In genomic region chr3:12966847-12967750, GRCh38 we compare ENCODE assay signal across 8 cellular contexts.
DNase-seq lines count a peak whose midpoint lies in the region; ATAC-seq and TF ChIP-seq lines count a peak whose summit lies in the region.

No MANE protein-coding gene starts in this region.

- 2% methylated on average over 62 to 75 of the region's 75 CpGs for WGBS in heart right ventricle, 2 donors

- H3K4me1 ChIP-seq in heart right ventricle: peaks cover 41 to 85% (median 77%) of the 10 kb centered on the region in 9 donors

- H3K27ac Mint-ChIP-seq in activated T-helper 1 cell treated with anti-CD3 and anti-CD28 coated beads, Interleukin-12 subunit alpha, Interleukin-12 subunit beta, Interleukin-2, Interleukin-4 antibody, amounts not matched to agents 30 ng/mL and 10 ng/mL and 1 ng/mL, durations not matched to agents 14 hours and 24 hours and 36 hours: peak overlapping the region; percentile 58

- no peak for TF ChIP-seq CTCF in heart right ventricle (IDR thresholded peaks at IDR 0.05)
- TF ChIP-seq CTCF in retinal pigment epithelial cell (conservative IDR thresholded peaks at IDR 0.05; ENCODE audit: low read depth, low read length): no peak

- DNase-seq in activated gamma-delta T cell (lab: John Stamatoyannopoulos, UW): peak; percentile 31
- DNase-seq in activated gamma-delta T cell treated with Interleukin-2 at 50 U/mL for 16 hours: no peak
- DNase-seq in activated T-helper 1 cell treated with anti-CD3 and anti-CD28 coated beads, Interleukin-12 subunit alpha, Interleukin-12 subunit beta, Interleukin-2, Interleukin-4 antibody, amounts not matched to agents 30 ng/mL and 10 ng/mL and 1 ng/mL, durations not matched to agents 14 hours and 24 hours and 36 hours (ENCODE audit: low spot score): peak; percentile 9
- DNase-seq in heart right ventricle: peak in 1 of 2 donors; percentile 51
- no peak for DNase-seq in retinal pigment epithelial cell (ENCODE audit: low read depth)
- DNase-seq in effector CD8-positive, alpha-beta T cell (lab: John Stamatoyannopoulos, UW): no peak
- DNase-seq in A172 (ENCODE audit: low spot score): no peak

- H3K9me3 Mint-ChIP-seq in activated T-helper 1 cell treated with anti-CD3 and anti-CD28 coated beads, Interleukin-12 subunit alpha, Interleukin-12 subunit beta, Interleukin-2, Interleukin-4 antibody, amounts not matched to agents 30 ng/mL and 10 ng/mL and 1 ng/mL, durations not matched to agents 14 hours and 24 hours and 36 hours: no peaks in the 10 kb centered on the region

- H3K4me3 ChIP-seq in heart right ventricle: peak overlapping the region; percentile 63 to 96 (median 87)
- H3K4me3 ChIP-seq in retinal pigment epithelial cell (ENCODE audit: low read length): peak overlapping the region; percentile 60

- intact Hi-C loops in activated T-helper 1 cell treated with anti-CD3 and anti-CD28 coated beads, Interleukin-12 subunit alpha, Interleukin-12 subunit beta, Interleukin-2, Interleukin-4 antibody, amounts not matched to agents 30 ng/mL and 10 ng/mL and 1 ng/mL, durations not matched to agents 14 hours and 24 hours and 36 hours (cut with micrococcal nuclease): loop anchor here (1.0 to 5.0 kb wide), 8 partner anchors 28 to 1980 kb away; partner anchors contain the start of genes HDAC11, IQSEC1, NR2C2 and RAF1
- intact Hi-C loops in heart right ventricle (cut with DNase I): loop anchor here in 5 of 10 donors (5.0 kb wide), 1 partner anchor 35 kb away; no protein-coding TSS in a partner anchor

- peak; percentile 14 for ATAC-seq in HG03139 (IDR thresholded peaks at IDR 0.05; ENCODE audit: unreplicated experiment)
- ATAC-seq in heart right ventricle: peak in 6 of 8 donors; percentile 2 to 27 (median 12)

- H3K27ac ChIP-seq in heart right ventricle: peak overlapping the region; percentile 24 to 93 (median 86)

- peaks cover 0 to 8% (median 0%) of the 10 kb centered on the region in 9 donors for H3K36me3 ChIP-seq in heart right ventricle

- peaks cover 56% of the 10 kb centered on the region for H3K4me1 Mint-ChIP-seq in activated T-helper 1 cell treated with anti-CD3 and anti-CD28 coated beads, Interleukin-12 subunit alpha, Interleukin-12 subunit beta, Interleukin-2, Interleukin-4 antibody, amounts not matched to agents 30 ng/mL and 10 ng/mL and 1 ng/mL, durations not matched to agents 14 hours and 24 hours and 36 hours (ENCODE audit: low read depth)

- peak overlapping the region; percentile 78 for H3K4me3 Mint-ChIP-seq in activated T-helper 1 cell treated with anti-CD3 and anti-CD28 coated beads, Interleukin-12 subunit alpha, Interleukin-12 subunit beta, Interleukin-2, Interleukin-4 antibody, amounts not matched to agents 30 ng/mL and 10 ng/mL and 1 ng/mL, durations not matched to agents 14 hours and 24 hours and 36 hours

- H3K36me3 Mint-ChIP-seq in activated T-helper 1 cell treated with anti-CD3 and anti-CD28 coated beads, Interleukin-12 subunit alpha, Interleukin-12 subunit beta, Interleukin-2, Interleukin-4 antibody, amounts not matched to agents 30 ng/mL and 10 ng/mL and 1 ng/mL, durations not matched to agents 14 hours and 24 hours and 36 hours (ENCODE audit: low read depth): peaks cover 5% of the 10 kb centered on the region

- no peaks in the 10 kb centered on the region for H3K9me3 ChIP-seq in heart right ventricle

- H3K27me3 Mint-ChIP-seq in activated T-helper 1 cell treated with anti-CD3 and anti-CD28 coated beads, Interleukin-12 subunit alpha, Interleukin-12 subunit beta, Interleukin-2, Interleukin-4 antibody, amounts not matched to agents 30 ng/mL and 10 ng/mL and 1 ng/mL, durations not matched to agents 14 hours and 24 hours and 36 hours (ENCODE audit: insufficient read depth): no peaks in the 10 kb centered on the region

- H3K27me3 ChIP-seq in heart right ventricle: no peaks in the 10 kb centered on the region

Comparison
In these comparisons a context has a peak if more than half of its experiments do, and no peak if none do; other contexts are left out.
1. DNase-seq: peak in activated gamma-delta T cell (single experiment) and activated T-helper 1 cell treated with anti-CD3 and anti-CD28 coated beads, Interleukin-12 subunit alpha, Interleukin-12 subunit beta, Interleukin-2, Interleukin-4 antibody, amounts not matched to agents 30 ng/mL and 10 ng/mL and 1 ng/mL, durations not matched to agents 14 hours and 24 hours and 36 hours (single experiment); none in activated gamma-delta T cell treated with Interleukin-2 at 50 U/mL for 16 hours (single experiment), retinal pigment epithelial cell (single experiment), effector CD8-positive, alpha-beta T cell (single experiment) and A172 (single experiment).